In genomic region chr6:85435872-85436271, GRCh38 we compare ENCODE assay signal across 27 cellular contexts. TPM values are rescaled to one million over a fixed set of nuclear protein-coding genes. Genes with fewer than 3 reads are reported as not detected.
DNase-seq lines count a peak whose midpoint lies in the region; ATAC-seq, FAIRE-seq and TF ChIP-seq lines count a peak whose summit lies in the region.
"Had no signal": no experiment of that assay in that cellular context is flagged by ENCODE, and none has a peak within 500 bp of the region (broad histone marks: within the 10 kb centered on the region; RNA-seq: fewer than 3 reads in every experiment).

No MANE protein-coding gene starts in this region.

- H2AFZ ChIP-seq in GM23248 (peak overlapping the region; percentile 73), endothelial cell of umbilical vein (ENCODE audit: low read depth, low read length) (no peak overlapping the region)

- 5 to 9% methylated on average over 1 of the region's 1 CpG for WGBS in GM23248 (ENCODE audit: low coverage in 1 of 2, low lambda C conversion rate in 2 of 2, missing lambda C conversion rate in 2 of 2), 2 experiments

- H3K9me3 ChIP-seq in GM23248 (ENCODE audit: low read depth), result no peaks in the 10 kb centered on the region
- H3K9me3 ChIP-seq in endothelial cell of umbilical vein (replicated peaks; ENCODE audit: control insufficient read depth, insufficient read depth, low read length), result no peaks in the 10 kb centered on the region
- H3K9me3 ChIP-seq: HAP-1, Peyer's patch, SJCRH30 had no signal

- POLR2A ChIA-PET in endothelial cell of umbilical vein (lab: Charles Lee), result no interaction called here

- no TSS peak for BruUV-seq in endothelial cell of umbilical vein (replicated peaks; lab: Mats Ljungman, UMichigan)

- H3K27me3 ChIP-seq in GM23248 (replicated peaks; ENCODE audit: insufficient read depth) (no peaks in the 10 kb centered on the region), endothelial cell of umbilical vein (ENCODE audit: control insufficient read depth in 2 of 2, insufficient read depth in 2 of 2, low read length in 2 of 2) (no peaks in the 10 kb centered on the region)
- H3K27me3 ChIP-seq: BLaER1 treated with 17β-estradiol and CSF1 and Interleukin-3, amounts not matched to agents 10 nM and 100 nM; breast epithelium; Peyer's patch; SJCRH30 had no signal

- DNase-seq in GM23248 (no peak), RPMI7951 (ENCODE audit: low read depth) (peak; percentile 64), endothelial cell of umbilical vein (ENCODE audit: low read depth, low spot score) (peak; percentile 28), sciatic nerve (ENCODE audit: low spot score) (no peak), NCI-H1436 (lab: John Stamatoyannopoulos, UW) (no peak), NCI-H2171 (lab: John Stamatoyannopoulos, UW) (no peak), kidney glomerular epithelial cell (lab: John Stamatoyannopoulos, UW) (no peak)
- DNase-seq: activated CD4-positive, alpha-beta T cell treated with anti-CD3 and anti-CD28 coated beads, Interleukin-2, amount 10 ng/mL, durations not matched to agents 24 days and 14 days; activated effector memory CD4-positive, alpha-beta T cell treated with Interleukin-2 at 50 U/mL for 16 hours; activated T-cell treated with anti-CD3 and anti-CD28 coated beads, Interleukin-2, amount 50 U/mL, for 1 hour; effector CD4-positive, alpha-beta T cell; naive B cell; NCI-H1417 treated with DMSO at 0.1 percent for 48 hours; NCI-H446; NCI-H774; Peyer's patch; psoas muscle; SJCRH30; stimulated activated naive B cell treated with anti-CD40 and anti-IgM and Interleukin-4, amounts not matched to agents 10 μg/mL and 1 μg/mL and 100 μg/mL, for 72 hours; T-cell had no signal

- ATAC-seq in sciatic nerve, result peak; percentile 75
- ATAC-seq: activated naive CD4-positive, alpha-beta T cell treated with anti-CD3 and anti-CD28 coated beads, Interleukin-2, amount 50 U/mL, for 72 hours; stimulated activated naive B cell treated with anti-CD40 and anti-IgM and Interleukin-4, amounts not matched to agents 10 μg/mL and 1 μg/mL and 100 μg/mL, for 72 hours; T-cell; WTC11 had no signal

- H3K4me1 ChIP-seq in GM23248 (ENCODE audit: insufficient read depth) (peaks cover 15% of the 10 kb centered on the region; the same call in 1 of the 2 replicates), endothelial cell of umbilical vein (ENCODE audit: control insufficient read depth, extremely low read depth, insufficient read depth, low read length) (no peaks in the 10 kb centered on the region)
- H3K4me1 ChIP-seq: BLaER1 treated with 17β-estradiol and CSF1 and Interleukin-3, amounts not matched to agents 10 nM and 100 nM; breast epithelium; HAP-1; Peyer's patch; psoas muscle; SJCRH30 had no signal

- H3K4me3 ChIP-seq in GM23248 (no peak overlapping the region; the same call in 1 of the 2 replicates), endothelial cell of umbilical vein (replicated peaks in 1 of 3; ENCODE audit: insufficient read depth in 1 of 3, low read depth in 1 of 3, low read length in 3 of 3) (no peak overlapping the region)
- H3K4me3 ChIP-seq: BLaER1 treated with 17β-estradiol and CSF1 and Interleukin-3, amounts not matched to agents 10 nM and 100 nM; HAP-1; Peyer's patch; psoas muscle; SJCRH30 had no signal

- TF ChIP-seq CTCF in endothelial cell of umbilical vein (IDR thresholded peaks at IDR 0.05; ENCODE audit: extremely low read depth in 1 of 2, insufficient read depth in 1 of 2, low read depth in 1 of 2, low read length in 2 of 2), result no peak

- H3K36me3 ChIP-seq in GM23248 (ENCODE audit: low read depth) (no peaks in the 10 kb centered on the region), endothelial cell of umbilical vein (ENCODE audit: control insufficient read depth in 2 of 2, extremely low read depth in 1 of 2, insufficient read depth in 2 of 2, low read length in 2 of 2) (no peaks in the 10 kb centered on the region)
- H3K36me3 ChIP-seq: BLaER1 treated with 17β-estradiol and CSF1 and Interleukin-3, amounts not matched to agents 10 nM and 100 nM; breast epithelium; HAP-1; Peyer's patch; SJCRH30 had no signal

- no peak for TF ChIP-seq POLR2A in endothelial cell of umbilical vein (IDR thresholded peaks at IDR 0.05; ENCODE audit: low read depth, low read length)

- FAIRE-seq in endothelial cell of umbilical vein (lab: Jason Lieb, UNC), result no peak
- FAIRE-seq: GM12891, keratinocyte had no signal

- H3K4me2 ChIP-seq in GM23248 (ENCODE audit: unreplicated experiment), result peak overlapping the region; percentile 73
- H3K4me2 ChIP-seq in endothelial cell of umbilical vein (ENCODE audit: insufficient read depth, low read length), result no peak overlapping the region
- H3K4me2 ChIP-seq: BLaER1 treated with 17β-estradiol and CSF1 and Interleukin-3, amounts not matched to agents 10 nM and 100 nM had no signal

- intact Hi-C loops in endothelial cell of umbilical vein (cut with micrococcal nuclease), result no loop called here
- intact Hi-C loops in sciatic nerve (cut with DNase I), result no loop called here

- CTCF ChIA-PET in endothelial cell of umbilical vein (lab: Charles Lee), result interaction anchor here (1.1 kb wide), 1 partner anchor 14 kb away, joined by 4 read pairs; no protein-coding TSS in a partner anchor

- no peaks in the 10 kb centered on the region for H3K79me2 ChIP-seq in GM23248 (ENCODE audit: insufficient read depth)
- no peaks in the 10 kb centered on the region for H3K79me2 ChIP-seq in endothelial cell of umbilical vein (ENCODE audit: control insufficient read depth, insufficient read depth, low read length)

- H3K9me2 ChIP-seq in GM23248 (ENCODE audit: insufficient read depth), result no peaks in the 10 kb centered on the region

- dilution Hi-C loops in endothelial cell of umbilical vein (cut with MboI; ENCODE audit: extremely low pct_ligation_motif_present, low sequenced_read_pairs), result no loop called here

- H3K9me1 ChIP-seq in endothelial cell of umbilical vein (replicated peaks; ENCODE audit: control insufficient read depth, extremely low read depth, insufficient read depth, low read length), result no peaks in the 10 kb centered on the region

- H3K9ac ChIP-seq in GM23248 (peak overlapping the region; percentile 54; the same call in 1 of the 2 replicates), endothelial cell of umbilical vein (replicated peaks; ENCODE audit: extremely low read depth, insufficient read depth, low read length) (no peak overlapping the region)
- H3K9ac ChIP-seq: BLaER1 treated with 17β-estradiol and CSF1 and Interleukin-3, amounts not matched to agents 10 nM and 100 nM had no signal

- no peaks in the 10 kb centered on the region for H4K20me1 ChIP-seq in GM23248 (ENCODE audit: insufficient read depth)
- H4K20me1 ChIP-seq in endothelial cell of umbilical vein (replicated peaks; ENCODE audit: control insufficient read depth, extremely low read depth, insufficient read depth, low read length), result no peaks in the 10 kb centered on the region
- H4K20me1 ChIP-seq: BLaER1 treated with 17β-estradiol and CSF1 and Interleukin-3, amounts not matched to agents 10 nM and 100 nM had no signal

- peak overlapping the region; percentile 53 for H3K27ac ChIP-seq in GM23248
- H3K27ac ChIP-seq in endothelial cell of umbilical vein (ENCODE audit: insufficient read depth, low read depth, low read length), result no peak overlapping the region
- H3K27ac ChIP-seq: BLaER1 treated with 17β-estradiol and CSF1 and Interleukin-3, amounts not matched to agents 10 nM and 100 nM; Peyer's patch; psoas muscle; SJCRH30 had no signal

- in situ Hi-C loops in GM23248 (cut with MboI), result no loop called here

- peaks cover 14% of the 10 kb centered on the region for H3F3A ChIP-seq in GM23248 (ENCODE audit: insufficient read depth)

TF ChIP-seq in endothelial cell of umbilical vein, 7 proteins besides CTCF, POLR2A, EP300 and RAD21:
- no peak for TF ChIP-seq POLR2AphosphoS5 (IDR thresholded peaks at IDR 0.05; ENCODE audit: insufficient read depth, low read depth, low read length)

RNA-seq across cellular contexts. Expression of gene NT5E, which starts 14.0 kb away (rescaled TPM):
- 264 and 293 TPM in 2 replicates for total RNA-seq in GM23248 (2014; rRNA removed; shearing (Covaris generic))
- polyA plus RNA-seq in GM23248 (2016; fragmentation: Nextera tagmentation; extraction: Ambion mirVana) (201 and 205 TPM in 2 replicates), endothelial cell of umbilical vein (59.3 and 110 TPM in 2 replicates)
- total RNA-seq in RPMI7951 (2014; rRNA removed; shearing (Covaris generic)), result 395 and 427 TPM in 2 replicates
- total RNA-seq in endothelial cell of umbilical vein (48.2 and 115 TPM in 2 replicates), sciatic nerve (52.7 TPM)
- 59.9 and 64.0 TPM in 2 replicates for polyA plus RNA-seq in endothelial cell of umbilical vein (2011; cell fraction: cytosol; rRNA removed)
- polyA plus RNA-seq in endothelial cell of umbilical vein (2011; cell fraction: nucleus; rRNA removed), result 35.1 and 40.4 TPM in 2 replicates
- 47.0 and 83.3 TPM in 2 replicates for polyA plus RNA-seq in endothelial cell of umbilical vein (2012)
- 78.0 and 90.7 TPM in 2 replicates for polyA minus RNA-seq in endothelial cell of umbilical vein
- polyA minus RNA-seq in endothelial cell of umbilical vein (2011; cell fraction: cytosol; rRNA and poly(A)+ RNA removed), result 4.2 TPM
- polyA minus RNA-seq in endothelial cell of umbilical vein (2011; cell fraction: nucleus; rRNA and poly(A)+ RNA removed), result 41.8 and 43.6 TPM in 2 replicates

Comparison
In these comparisons a context has a peak if more than half of its experiments do, and no peak if none do; other contexts are left out.
1. DNase-seq: peak in RPMI7951 (single experiment) and endothelial cell of umbilical vein (single experiment); none in GM23248 (single experiment), sciatic nerve (single experiment), NCI-H1436 (single experiment), NCI-H2171 (single experiment) and kidney glomerular epithelial cell (single experiment).